Comparison of ENCODE assay signal across 10 cellular contexts in the genomic region with DNA sequence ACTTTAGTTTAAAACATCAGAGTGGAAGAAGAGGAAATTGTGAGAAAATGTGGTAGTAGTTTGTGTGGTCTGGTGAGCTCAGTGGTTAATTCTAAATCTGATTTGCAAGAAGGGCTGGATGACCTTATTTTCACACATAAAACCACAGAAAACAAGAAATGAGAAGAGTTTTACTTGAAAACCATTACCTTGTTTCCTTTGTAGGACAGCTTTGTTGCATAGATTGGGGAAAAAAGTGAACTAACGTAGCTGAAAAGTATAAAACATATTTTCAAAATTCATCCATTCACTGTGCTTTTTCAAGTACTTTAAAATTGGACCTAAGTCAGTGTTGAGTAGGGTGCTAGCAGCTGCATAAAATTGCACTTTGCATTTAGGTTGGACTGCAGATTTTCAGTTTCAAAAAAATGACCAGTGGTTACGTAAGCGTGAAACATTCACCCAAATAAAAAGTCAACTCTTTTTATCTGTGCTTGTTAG.
DNase-seq lines count a peak whose midpoint lies in the region; ATAC-seq, FAIRE-seq and TF ChIP-seq lines count a peak whose summit lies in the region.
"Had no signal": no experiment of that assay in that cellular context is flagged by ENCODE, and none has a peak within 500 bp of the region (broad histone marks: within the 10 kb centered on the region; RNA-seq: fewer than 3 reads in every experiment).

No MANE protein-coding gene starts in this region.

- FAIRE-seq in small intestine (lab: Jason Lieb, UNC), result no peak
- FAIRE-seq: A549 had no signal

- no peaks in the 10 kb centered on the region for H3K27me3 ChIP-seq in small intestine (ENCODE audit: control insufficient read depth in 2 of 2, insufficient read depth in 2 of 2, low read length in 2 of 2)
- no peaks in the 10 kb centered on the region for H3K27me3 ChIP-seq in mammary epithelial cell (ENCODE audit: insufficient read depth, low read length)

- H3K4me3 ChIP-seq in small intestine (ENCODE audit: low read depth in 1 of 2, low read length in 2 of 2) (no peak overlapping the region), mammary epithelial cell (replicated peaks in 1 of 3; ENCODE audit: insufficient read depth in 1 of 3, low read depth in 2 of 3, low read length in 3 of 3) (no peak overlapping the region)
- H3K4me3 ChIP-seq: A549, skin epidermis had no signal

- whole genome bisulfite sequencing in small intestine, 3 donors, result 55 to 85% (median 61%) methylated on average over 3 of the region's 3 CpGs
- WGBS in mammary epithelial cell (ENCODE audit: low coverage, missing lambda C conversion rate), result 94% methylated on average over 3 of the region's 3 CpGs

- in situ Hi-C loops in mammary epithelial cell (cut with MboI; ENCODE audit: low sequenced_read_pairs in 2 of 2), result no loop called here

- no peak for TF ChIP-seq CTCF in mammary epithelial cell (conservative IDR thresholded peaks at IDR 0.05 in 1 of 2, IDR thresholded peaks at IDR 0.05 in 1 of 2; ENCODE audit: extremely low read depth in 1 of 2, insufficient read depth in 1 of 2, low read depth in 1 of 2, low read length in 2 of 2)

- H3K9ac ChIP-seq in mammary epithelial cell (ENCODE audit: insufficient read depth, low read length), result no peak overlapping the region

- H3K4me1 ChIP-seq in small intestine (ENCODE audit: control insufficient read depth in 2 of 2, insufficient read depth in 1 of 2, low read depth in 1 of 2, low read length in 1 of 2), result peaks cover 2% of the 10 kb centered on the region in 2 donors
- no peaks in the 10 kb centered on the region for H3K4me1 ChIP-seq in mammary epithelial cell (ENCODE audit: insufficient read depth, low read length)
- H3K4me1 ChIP-seq: A549 had no signal

- no peak overlapping the region for H2AFZ ChIP-seq in mammary epithelial cell (ENCODE audit: low read depth, low read length)

- H3K27me3 Mint-ChIP-seq in activated CD4-positive, alpha-beta T cell treated with anti-CD3 and anti-CD28 coated beads, Interleukin-2, amount 10 ng/mL, durations not matched to agents 24 days and 14 days, result no peaks in the 10 kb centered on the region

- no peak overlapping the region for H3K27ac Mint-ChIP-seq in activated CD4-positive, alpha-beta T cell treated with anti-CD3 and anti-CD28 coated beads, Interleukin-2, amount 10 ng/mL, durations not matched to agents 24 days and 14 days

- CTCF ChIA-PET in mammary epithelial cell (lab: Charles Lee; ENCODE audit: low non-redundant PET), result no interaction called here

- ATAC-seq in HG02642 (IDR thresholded peaks at IDR 0.05; ENCODE audit: poor library complexity, unreplicated experiment) (peak; percentile 88), SK-N-SH treated with all-trans-retinoic acid at 6 μM for 48 hours (no peak)
- ATAC-seq: A549 had no signal

- intact Hi-C loops in activated CD4-positive, alpha-beta T cell treated with anti-CD3 and anti-CD28 coated beads, Interleukin-2, amount 10 ng/mL, durations not matched to agents 24 days and 14 days (cut with micrococcal nuclease), result loop anchor here (5.0 kb wide), 1 partner anchor 141 kb away; no protein-coding TSS in a partner anchor
- intact Hi-C loops in mammary epithelial cell (cut with micrococcal nuclease), result no loop called here

- peaks cover 5% of the 10 kb centered on the region for H3K36me3 Mint-ChIP-seq in activated CD4-positive, alpha-beta T cell treated with anti-CD3 and anti-CD28 coated beads, Interleukin-2, amount 10 ng/mL, durations not matched to agents 24 days and 14 days (ENCODE audit: low read depth)

- DNase-seq in activated CD4-positive, alpha-beta T cell treated with anti-CD3 and anti-CD28 coated beads, Interleukin-2, amount 10 ng/mL, durations not matched to agents 24 days and 14 days, result no peak
- no peak for DNase-seq in activated CD4-positive, alpha-beta T cell treated with anti-CD3 and anti-CD28 coated beads, Interleukin-2, amount 50 U/mL, for 1 hour
- DNase-seq in NOMO-1 (lab: John Stamatoyannopoulos, UW; ENCODE audit: unreplicated experiment in 2 of 2), result peak; percentile 25 to 67
- peak; percentile 6 for DNase-seq in small intestine
- DNase-seq in mammary epithelial cell, result no peak
- DNase-seq in activated CD8-positive, alpha-beta memory T cell treated with anti-CD3 and anti-CD28 coated beads, Interleukin-2, amount 50 U/mL, for 4 hours, result no peak

- H3K36me3 ChIP-seq in small intestine (ENCODE audit: control insufficient read depth in 2 of 2, insufficient read depth in 2 of 2, low read length in 2 of 2) (no peaks in the 10 kb centered on the region), mammary epithelial cell (ENCODE audit: insufficient read depth, low read length) (peaks cover 10% of the 10 kb centered on the region)

- H3K4me3 Mint-ChIP-seq in activated CD4-positive, alpha-beta T cell treated with anti-CD3 and anti-CD28 coated beads, Interleukin-2, amount 10 ng/mL, durations not matched to agents 24 days and 14 days, result peak overlapping the region; percentile 1

- dilution Hi-C loops in mammary epithelial cell (cut with HindIII; ENCODE audit: low sequenced_read_pairs), result no loop called here

- H3K9me3 ChIP-seq in small intestine (ENCODE audit: control insufficient read depth, low read depth) (no peaks in the 10 kb centered on the region), mammary epithelial cell (replicated peaks; ENCODE audit: insufficient read depth, low read length) (no peaks in the 10 kb centered on the region)
- H3K9me3 ChIP-seq: A549 had no signal

- BruUV-seq in mammary epithelial cell (replicated peaks; lab: Mats Ljungman, UMichigan), result no TSS peak

- H4K20me1 ChIP-seq in mammary epithelial cell (ENCODE audit: insufficient read depth, low read length), result no peaks in the 10 kb centered on the region

- H3K9me3 Mint-ChIP-seq in activated CD4-positive, alpha-beta T cell treated with anti-CD3 and anti-CD28 coated beads, Interleukin-2, amount 10 ng/mL, durations not matched to agents 24 days and 14 days, result no peaks in the 10 kb centered on the region

- peaks cover 16% of the 10 kb centered on the region for H3K4me1 Mint-ChIP-seq in activated CD4-positive, alpha-beta T cell treated with anti-CD3 and anti-CD28 coated beads, Interleukin-2, amount 10 ng/mL, durations not matched to agents 24 days and 14 days

- H3K27ac ChIP-seq in small intestine (ENCODE audit: low read depth in 1 of 2, low read length in 1 of 2), result no peak overlapping the region
- H3K27ac ChIP-seq in mammary epithelial cell (ENCODE audit: insufficient read depth, low read depth, low read length), result no peak overlapping the region
- H3K27ac ChIP-seq: A549 had no signal

- H3K4me2 ChIP-seq in mammary epithelial cell (ENCODE audit: insufficient read depth, low read depth, low read length), result no peak overlapping the region
- H3K4me2 ChIP-seq: A549 had no signal

- no peaks in the 10 kb centered on the region for H3K79me2 ChIP-seq in mammary epithelial cell (ENCODE audit: insufficient read depth, low read length)

TF ChIP-seq in SK-N-SH treated with all-trans-retinoic acid at 6 μM for 48 hours, 23 proteins besides CTCF, POLR2A, EP300 and RAD21 (continues in another document):
- no peak for TF ChIP-seq ZNF8 (CRISPR knock-in tag; IDR thresholded peaks at IDR 0.05)
- no peak for TF ChIP-seq ZNF565 (CRISPR knock-in tag; conservative IDR thresholded peaks at IDR 0.05; ENCODE audit: low read depth)
- no peak for TF ChIP-seq ARNTL (CRISPR knock-in tag; IDR thresholded peaks at IDR 0.05; ENCODE audit: borderline replicate concordance, low read depth)
- no peak for TF ChIP-seq ESRRG (CRISPR knock-in tag; IDR thresholded peaks at IDR 0.05)
- no peak for TF ChIP-seq CSDC2 (CRISPR knock-in tag; IDR thresholded peaks at IDR 0.05)
- no peak for TF ChIP-seq ZFP3 (CRISPR knock-in tag; IDR thresholded peaks at IDR 0.05)
- TF ChIP-seq, protein P1, sequence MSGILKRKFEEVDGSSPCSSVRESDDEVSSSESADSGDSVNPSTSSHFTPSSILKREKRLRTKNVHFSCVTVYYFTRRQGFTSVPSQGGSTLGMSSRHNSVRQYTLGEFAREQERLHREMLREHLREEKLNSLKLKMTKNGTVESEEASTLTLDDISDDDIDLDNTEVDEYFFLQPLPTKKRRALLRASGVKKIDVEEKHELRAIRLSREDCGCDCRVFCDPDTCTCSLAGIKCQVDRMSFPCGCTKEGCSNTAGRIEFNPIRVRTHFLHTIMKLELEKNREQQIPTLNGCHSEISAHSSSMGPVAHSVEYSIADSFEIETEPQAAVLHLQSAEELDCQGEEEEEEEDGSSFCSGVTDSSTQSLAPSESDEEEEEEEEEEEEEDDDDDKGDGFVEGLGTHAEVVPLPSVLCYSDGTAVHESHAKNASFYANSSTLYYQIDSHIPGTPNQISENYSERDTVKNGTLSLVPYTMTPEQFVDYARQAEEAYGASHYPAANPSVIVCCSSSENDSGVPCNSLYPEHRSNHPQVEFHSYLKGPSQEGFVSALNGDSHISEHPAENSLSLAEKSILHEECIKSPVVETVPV (CRISPR knock-in tag; IDR thresholded peaks at IDR 0.05), result no peak
- TF ChIP-seq TCF4 (CRISPR knock-in tag; IDR thresholded peaks at IDR 0.05; ENCODE audit: borderline replicate concordance), result no peak
- TF ChIP-seq, protein P2, sequence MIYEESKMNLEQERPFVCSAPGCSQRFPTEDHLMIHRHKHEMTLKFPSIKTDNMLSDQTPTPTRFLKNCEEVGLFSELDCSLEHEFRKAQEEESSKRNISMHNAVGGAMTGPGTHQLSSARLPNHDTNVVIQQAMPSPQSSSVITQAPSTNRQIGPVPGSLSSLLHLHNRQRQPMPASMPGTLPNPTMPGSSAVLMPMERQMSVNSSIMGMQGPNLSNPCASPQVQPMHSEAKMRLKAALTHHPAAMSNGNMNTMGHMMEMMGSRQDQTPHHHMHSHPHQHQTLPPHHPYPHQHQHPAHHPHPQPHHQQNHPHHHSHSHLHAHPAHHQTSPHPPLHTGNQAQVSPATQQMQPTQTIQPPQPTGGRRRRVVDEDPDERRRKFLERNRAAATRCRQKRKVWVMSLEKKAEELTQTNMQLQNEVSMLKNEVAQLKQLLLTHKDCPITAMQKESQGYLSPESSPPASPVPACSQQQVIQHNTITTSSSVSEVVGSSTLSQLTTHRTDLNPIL (CRISPR knock-in tag; IDR thresholded peaks at IDR 0.05; ENCODE audit: low read depth), result no peak
- TF ChIP-seq SNAI2 (CRISPR knock-in tag; IDR thresholded peaks at IDR 0.05), result no peak
- TF ChIP-seq, protein P3, sequence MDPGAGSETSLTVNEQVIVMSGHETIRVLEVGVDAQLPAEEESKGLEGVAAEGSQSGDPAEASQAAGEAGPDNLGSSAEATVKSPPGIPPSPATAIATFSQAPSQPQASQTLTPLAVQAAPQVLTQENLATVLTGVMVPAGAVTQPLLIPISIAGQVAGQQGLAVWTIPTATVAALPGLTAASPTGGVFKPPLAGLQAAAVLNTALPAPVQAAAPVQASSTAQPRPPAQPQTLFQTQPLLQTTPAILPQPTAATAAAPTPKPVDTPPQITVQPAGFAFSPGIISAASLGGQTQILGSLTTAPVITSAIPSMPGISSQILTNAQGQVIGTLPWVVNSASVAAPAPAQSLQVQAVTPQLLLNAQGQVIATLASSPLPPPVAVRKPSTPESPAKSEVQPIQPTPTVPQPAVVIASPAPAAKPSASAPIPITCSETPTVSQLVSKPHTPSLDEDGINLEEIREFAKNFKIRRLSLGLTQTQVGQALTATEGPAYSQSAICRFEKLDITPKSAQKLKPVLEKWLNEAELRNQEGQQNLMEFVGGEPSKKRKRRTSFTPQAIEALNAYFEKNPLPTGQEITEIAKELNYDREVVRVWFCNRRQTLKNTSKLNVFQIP (CRISPR knock-in tag; IDR thresholded peaks at IDR 0.05; ENCODE audit: borderline replicate concordance, low read depth), result no peak
- no peak for TF ChIP-seq ZFP30 (CRISPR knock-in tag; IDR thresholded peaks at IDR 0.05)

Comparison
In these comparisons a context has a peak if more than half of its experiments do, and no peak if none do; other contexts are left out.
1. DNase-seq: peak in NOMO-1 (2 of 2) and small intestine (single experiment); none in activated CD4-positive, alpha-beta T cell treated with anti-CD3 and anti-CD28 coated beads, Interleukin-2, amount 10 ng/mL, durations not matched to agents 24 days and 14 days (single experiment), activated CD4-positive, alpha-beta T cell treated with anti-CD3 and anti-CD28 coated beads, Interleukin-2, amount 50 U/mL, for 1 hour (single experiment), mammary epithelial cell (single experiment) and activated CD8-positive, alpha-beta memory T cell treated with anti-CD3 and anti-CD28 coated beads, Interleukin-2, amount 50 U/mL, for 4 hours (single experiment).